Comparison of ENCODE assay signal across 19 cellular contexts in genomic region chr3:147799601-147800000, GRCh38.
"Had no signal": no experiment of that assay in that cellular context is flagged by ENCODE, and none has a peak within 500 bp of the region (broad histone marks: within the 10 kb centered on the region; RNA-seq: fewer than 3 reads in every experiment).

No MANE protein-coding gene starts in this region.

- H3K4me1 ChIP-seq: gastroesophageal sphincter, tibial artery had no signal

- H3K27ac ChIP-seq: brain microvascular endothelial cell, epithelial cell of prostate, gastroesophageal sphincter, tibial artery had no signal

- H3K9me3 ChIP-seq: gastroesophageal sphincter, tibial artery had no signal

- DNase-seq: activated CD4-positive, alpha-beta T cell treated with anti-CD3 and anti-CD28 coated beads, Interleukin-2, amount 10 ng/mL, durations not matched to agents 24 days and 14 days; activated CD8-positive, alpha-beta T cell treated with anti-CD3 and anti-CD28 coated beads for 36 hours; activated naive CD4-positive, alpha-beta T cell treated with Interleukin-2 at 50 U/mL for 16 hours; activated naive CD8-positive, alpha-beta T cell treated with anti-CD3 and anti-CD28 coated beads, Interleukin-2, amount 10 ng/mL, durations not matched to agents 7 days and 5 days; activated T-cell treated with anti-CD3 and anti-CD28 coated beads, Interleukin-2, amount 50 U/mL, for 1 hour; brain microvascular endothelial cell; left cardiac atrium; mesendoderm; nucleus accumbens; posterior cingulate gyrus; stimulated activated CD4-positive, alpha-beta T cell treated with anti-CD3 and anti-CD28 coated beads, Interleukin-12 subunit alpha, Interleukin-12 subunit beta, amount 100 ng/mL, for 4 hours; stimulated activated CD4-positive, alpha-beta T cell treated with anti-CD3 and anti-CD28 coated beads, Interleukin-1b, Interleukin-23, amount 100 ng/mL, for 48 hours; stimulated activated CD8-positive, alpha-beta memory T cell treated with anti-CD3 and anti-CD28 coated beads, Interleukin-4, amount 100 ng/mL, for 48 hours; stimulated activated naive CD4-positive, alpha-beta T cell; T-helper 1 cell; T1000; tibial artery had no signal

- H3K4me3 ChIP-seq: gastroesophageal sphincter, tibial artery had no signal

- H3K36me3 ChIP-seq: brain microvascular endothelial cell, gastroesophageal sphincter, tibial artery had no signal

- H3K27me3 ChIP-seq: brain microvascular endothelial cell, gastroesophageal sphincter, tibial artery had no signal
